14 cellular contexts compared by ENCODE assay signal in the genomic region with DNA sequence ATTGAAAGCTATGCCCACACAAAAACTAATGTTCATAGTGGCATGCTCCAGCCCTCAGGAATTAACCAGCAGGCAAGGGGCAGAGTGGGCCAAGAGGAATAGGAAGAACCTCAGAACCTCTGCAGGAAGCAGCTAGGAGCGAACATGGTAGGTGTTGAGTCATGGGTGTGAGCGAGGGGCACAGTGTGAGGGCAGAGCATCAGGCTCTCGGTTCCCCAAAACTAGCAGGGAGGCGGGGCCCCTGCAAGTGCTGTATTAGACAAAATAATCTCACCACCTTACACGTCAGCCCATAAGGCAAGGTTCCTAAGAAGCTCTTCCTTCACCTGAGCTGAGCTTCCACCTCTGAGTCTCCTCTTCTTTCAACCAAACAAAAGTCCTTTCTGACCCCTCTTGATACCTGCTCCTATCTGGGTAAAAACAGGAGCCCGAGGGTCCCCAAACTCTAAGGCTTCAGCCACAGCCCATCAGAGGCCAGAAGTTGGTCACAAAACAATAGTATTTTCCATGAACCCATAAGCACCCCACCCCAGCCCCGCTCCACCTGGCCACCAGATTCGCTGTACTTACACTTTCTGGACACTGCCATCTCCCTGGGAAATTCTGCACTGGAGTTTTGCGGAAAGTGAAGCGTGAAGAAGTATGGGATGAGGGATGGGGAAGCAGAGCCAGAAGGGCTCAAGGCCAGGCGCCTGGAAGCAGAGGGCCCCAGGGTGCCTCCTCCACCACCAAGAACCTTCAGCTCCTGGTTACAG. TPM values are rescaled to one million over a fixed set of nuclear protein-coding genes. Genes with fewer than 3 reads are reported as not detected.
DNase-seq lines count a peak whose midpoint lies in the region; ATAC-seq and TF ChIP-seq lines count a peak whose summit lies in the region.
"Had no signal": no experiment of that assay in that cellular context is flagged by ENCODE, and none has a peak within 500 bp of the region (broad histone marks: within the 10 kb centered on the region; RNA-seq: fewer than 3 reads in every experiment).

No MANE protein-coding gene starts in this region.

- H3K9me3 ChIP-seq in BE2C (no peaks in the 10 kb centered on the region), breast epithelium (no peaks in the 10 kb centered on the region)
- H3K9me3 ChIP-seq: colonic mucosa, tibial artery had no signal

- ATAC-seq in GM19452 (IDR thresholded peaks at IDR 0.05; ENCODE audit: unreplicated experiment): peak; percentile 90
- ATAC-seq in HG03039 (IDR thresholded peaks at IDR 0.05; ENCODE audit: unreplicated experiment): peak; percentile 69
- ATAC-seq in HG02588 (IDR thresholded peaks at IDR 0.05; ENCODE audit: unreplicated experiment): no peak

- TF ChIP-seq CTCF in GM12865 (IDR thresholded peaks at IDR 0.05; ENCODE audit: insufficient read depth, low read depth, low read length, missing control alignments): no peak
- TF ChIP-seq CTCF in BE2C (IDR thresholded peaks at IDR 0.05; ENCODE audit: low read depth, low read length): no peak
- no peak for TF ChIP-seq CTCF in breast epithelium (IDR thresholded peaks at IDR 0.05)

- peak; percentile 59 for DNase-seq in GM12865 (ENCODE audit: low read depth)
- DNase-seq in RPMI8226: peak; percentile 77
- no peak for DNase-seq in BE2C
- DNase-seq in NCI-H2227 treated with DMSO at 0.1 percent for 48 hours (lab: John Stamatoyannopoulos, UW): no peak
- no peak for DNase-seq in breast epithelium (ENCODE audit: low spot score in 2 of 2)
- DNase-seq: colonic mucosa, hypothalamus, IMR-90, NCI-H748 treated with DMSO at 0.1 percent for 48 hours, tibial artery had no signal

- H3K4me3 ChIP-seq in GM12865 (ENCODE audit: low read depth, low read length): no peak overlapping the region
- H3K4me3 ChIP-seq in BE2C (ENCODE audit: low read depth, low read length): no peak overlapping the region
- no peak overlapping the region for H3K4me3 ChIP-seq in breast epithelium
- H3K4me3 ChIP-seq: colonic mucosa, tibial artery had no signal

- no peak overlapping the region for H3K27ac ChIP-seq in breast epithelium
- H3K27ac ChIP-seq: colonic mucosa, tibial artery had no signal

- TF ChIP-seq POLR2A in breast epithelium (IDR thresholded peaks at IDR 0.05): no peak

- intact Hi-C loops in breast epithelium (cut with DNase I; ENCODE audit: low total_unique reads): no loop called here

- H3K4me1 ChIP-seq in BE2C (no peaks in the 10 kb centered on the region), breast epithelium (no peaks in the 10 kb centered on the region)
- H3K4me1 ChIP-seq: colonic mucosa had no signal

- H3K27me3 ChIP-seq in BE2C (no peaks in the 10 kb centered on the region), breast epithelium (no peaks in the 10 kb centered on the region)
- H3K27me3 ChIP-seq: colonic mucosa had no signal

- H3K36me3 ChIP-seq in BE2C (no peaks in the 10 kb centered on the region), breast epithelium (no peaks in the 10 kb centered on the region)
- H3K36me3 ChIP-seq: colonic mucosa, tibial artery had no signal

RNA-seq across cellular contexts. Expression of a gene that starts 5.3 kb away (rescaled TPM):
- polyA plus RNA-seq in BE2C (2012; ENCODE audit: insufficient read depth, insufficient read length, low read depth): not detected
- total RNA-seq in breast epithelium: 1 to 10 TPM in 1 of 3 donors, not detected in 2; 2.8 TPM
- total RNA-seq: colonic mucosa, IMR-90 had no signal
- polyA plus RNA-seq: BJ, IMR-90 had no signal

Comparison
In these comparisons a context has a peak if more than half of its experiments do, and no peak if none do; other contexts are left out.
1. DNase-seq: peak in GM12865 (single experiment) and RPMI8226 (single experiment); none in BE2C (single experiment), NCI-H2227 treated with DMSO at 0.1 percent for 48 hours (single experiment) and breast epithelium (0 of 2).